In genomic region chr1:58584082-58584895, GRCh38 we compare ENCODE assay signal across 9 cellular contexts. TPM values are rescaled to one million over a fixed set of nuclear protein-coding genes. Genes with fewer than 3 reads are reported as not detected.
A peak's percentile ranks its signal among the peaks of the same experiment; 100 is the strongest.
DNase-seq lines count a peak whose midpoint lies in the region; ATAC-seq, FAIRE-seq and TF ChIP-seq lines count a peak whose summit lies in the region.
"Had no signal": no experiment of that assay in that cellular context is flagged by ENCODE, and none has a peak within 500 bp of the region (broad histone marks: within the 10 kb centered on the region; RNA-seq: fewer than 3 reads in every experiment).

No MANE protein-coding gene starts in this region.

- H3K27ac ChIP-seq in AG04450 (ENCODE audit: low read depth, low read length), result peak overlapping the region; percentile 80
- no peak overlapping the region for H3K27ac ChIP-seq in K562 (ENCODE audit: extremely low read depth, low read depth, low read length)

- peak overlapping the region; percentile 83 for H3K27ac Mint-ChIP-seq in mesothelial cell of epicardium
- H3K27ac Mint-ChIP-seq: dendritic cell treated with granulocyte-macrophage colony-stimulating factor and Interleukin-4, amounts not matched to agents 40 ng/mL and 50 ng/mL, for 4 days had no signal

- POLR2A ChIA-PET in AG04450 (lab: Yijun Ruan, JAX) (interaction anchor here (0.7 to 1.1 kb wide), 3 partner anchors 8 to 37 kb away, joined by 3 to 4 read pairs (median 3); partner anchors contain the start of gene OMA1), K562 (lab: Yijun Ruan, JAX) (interaction anchor here (1.5 kb wide), 1 partner anchor 10 kb away, joined by 3 read pairs; no protein-coding TSS in a partner anchor)

- no peaks in the 10 kb centered on the region for H3K36me3 Mint-ChIP-seq in mesothelial cell of epicardium

- H3K4me2 ChIP-seq in K562 (ENCODE audit: insufficient read depth, low read length), result no peak overlapping the region; the same call in 1 of the 2 replicates

- H3K9ac ChIP-seq in K562 (ENCODE audit: insufficient read depth in 1 of 2, low read depth in 2 of 2, low read length in 2 of 2), result no peak overlapping the region

- TF ChIP-seq RAD21 in K562 (CRISPR knock-in tag; conservative IDR thresholded peaks at IDR 0.05 in 1 of 2, IDR thresholded peaks at IDR 0.05 in 1 of 2), result no peak

- H3K9me3 Mint-ChIP-seq in mesothelial cell of epicardium, result no peaks in the 10 kb centered on the region
- H3K9me3 Mint-ChIP-seq: dendritic cell treated with granulocyte-macrophage colony-stimulating factor and Interleukin-4, amounts not matched to agents 40 ng/mL and 50 ng/mL, for 4 days had no signal

- no peaks in the 10 kb centered on the region for H3K27me3 Mint-ChIP-seq in mesothelial cell of epicardium (ENCODE audit: low read depth)

- no peaks in the 10 kb centered on the region for H3K27me3 ChIP-seq in AG04450 (ENCODE audit: control insufficient read depth, insufficient read depth, low read length)
- H3K27me3 ChIP-seq in K562 (ENCODE audit: control insufficient read depth in 2 of 2, insufficient read depth in 2 of 2, low read length in 2 of 2), result peaks cover 0 to 3% of the 10 kb centered on the region in 2 experiments; a peak in 1 of 5 replicates

- FAIRE-seq in HTR-8/SVneo (lab: Jason Lieb, UNC), result no peak
- peak; percentile 84 for FAIRE-seq in K562 (lab: Jason Lieb, UNC)

- CTCF ChIA-PET in AG04450 (lab: Charles Lee), result interaction anchor here (0.6 to 3.2 kb wide), 7 partner anchors 11 to 69 kb away, joined by 3 to 14 read pairs (median 5); partner anchors contain the start of gene OMA1
- CTCF ChIA-PET in K562 (lab: Yijun Ruan, JAX; ENCODE audit: low intra/inter-chr PET ratio), result no interaction called here

- TF ChIP-seq CTCF in AG04450 (IDR thresholded peaks at IDR 0.05; ENCODE audit: low read depth, low read length) (no peak), K562 (IDR thresholded peaks at IDR 0.05 in 2 of 3, conservative IDR thresholded peaks at IDR 0.05 in 1 of 3; ENCODE audit: insufficient read depth in 2 of 3, low read depth in 1 of 3, low read length in 3 of 3) (no peak), mesothelial cell of epicardium (IDR thresholded peaks at IDR 0.05; ENCODE audit: unreplicated experiment) (no peak)

- H3K4me3 ChIP-seq in AG04450 (ENCODE audit: low read depth, low read length) (no peak overlapping the region), K562 (no peak overlapping the region)

- H3K79me2 ChIP-seq in K562 (ENCODE audit: control insufficient read depth, insufficient read depth, low read length), result no peaks in the 10 kb centered on the region

- no peaks in the 10 kb centered on the region for H3K9me3 ChIP-seq in AG04450 (ENCODE audit: control insufficient read depth, insufficient read depth, low read length)
- no peaks in the 10 kb centered on the region for H3K9me3 ChIP-seq in K562 (replicated peaks; ENCODE audit: control insufficient read depth, insufficient read depth, low read depth, low read length)

- in situ Hi-C loops in K562 (cut with MboI), result no loop called here

- H3K4me1 ChIP-seq in K562 (replicated peaks in 1 of 2; ENCODE audit: control insufficient read depth in 2 of 2, insufficient read depth in 2 of 2, low read length in 2 of 2), result peaks cover 0 to 12% of the 10 kb centered on the region in 2 experiments; a peak in 2 of 5 replicates

- no peaks in the 10 kb centered on the region for H3K9me1 ChIP-seq in K562 (ENCODE audit: control insufficient read depth, insufficient read depth, low read length)

- peak; percentile 74 for ATAC-seq in GM21360 (IDR thresholded peaks at IDR 0.05; ENCODE audit: unreplicated experiment)
- peak; percentile 72 for ATAC-seq in K562

- H3K4me1 Mint-ChIP-seq in mesothelial cell of epicardium, result peaks cover 31% of the 10 kb centered on the region

- WGBS in K562 (ENCODE audit: insufficient coverage, low coverage, missing lambda C conversion rate), result 4% methylated on average over 8 of the region's 8 CpGs

- TF ChIP-seq EP300 in K562 (IDR thresholded peaks at IDR 0.05; ENCODE audit: low read length), result no peak

- BruUV-seq in K562 (replicated peaks; lab: Mats Ljungman, UMichigan), result no TSS peak

- no peaks in the 10 kb centered on the region; the same call in 1 of the 2 replicates for H4K20me1 ChIP-seq in K562 (replicated peaks; ENCODE audit: control insufficient read depth, insufficient read depth, low read length)

- H2AFZ ChIP-seq in K562 (ENCODE audit: low read depth, low read length), result peak overlapping the region; percentile 34

- no peak overlapping the region for H3K4me3 Mint-ChIP-seq in mesothelial cell of epicardium
- H3K4me3 Mint-ChIP-seq: dendritic cell treated with granulocyte-macrophage colony-stimulating factor and Interleukin-4, amounts not matched to agents 40 ng/mL and 50 ng/mL, for 4 days had no signal

- intact Hi-C loops in K562 (cut with micrococcal nuclease), result no loop called here

- peak; percentile 87 for DNase-seq in AG04450 (ENCODE audit: low read depth, low spot score)
- peak; percentile 76 for DNase-seq in HTR-8/SVneo (ENCODE audit: insufficient read length, low spot score)
- peak; percentile 39 to 54 (median 48) for DNase-seq in K562 (ENCODE audit: extremely low read depth in 1 of 4, low spot score in 3 of 4)
- no peak for DNase-seq in mesothelial cell of epicardium (ENCODE audit: low spot score in 2 of 2, unreplicated experiment in 2 of 2)
- DNase-seq in NCI-H128 (lab: John Stamatoyannopoulos, UW; ENCODE audit: unreplicated experiment), result no peak
- DNase-seq in RPMI8226, result no peak
- DNase-seq in NCI-H510A treated with DMSO at 0.1 percent for 48 hours (lab: John Stamatoyannopoulos, UW), result no peak

- no peak for TF ChIP-seq POLR2A in K562 (conservative IDR thresholded peaks at IDR 0.05)

- H3K36me3 ChIP-seq in K562 (ENCODE audit: control insufficient read depth, insufficient read depth, low read length), result no peaks in the 10 kb centered on the region

TF ChIP-seq in K562, 482 proteins besides CTCF, POLR2A, EP300 and RAD21 (continues in another document):
- TF ChIP-seq ILF3 (IDR thresholded peaks at IDR 0.05; ENCODE audit: borderline replicate concordance), result no peak
- no peak for TF ChIP-seq HNRNPLL (IDR thresholded peaks at IDR 0.05; ENCODE audit: low read depth, low read length, poor library complexity, severe bottlenecking)
- TF ChIP-seq NEUROD1 (IDR thresholded peaks at IDR 0.05; ENCODE audit: borderline replicate concordance, low read depth, low read length, partially characterized antibody), result no peak
- TF ChIP-seq NRF1 (conservative IDR thresholded peaks at IDR 0.05 in 1 of 2, IDR thresholded peaks at IDR 0.05 in 1 of 2), result no peak
- TF ChIP-seq ZNF57 (CRISPR knock-in tag; IDR thresholded peaks at IDR 0.05), result no peak
- no peak for TF ChIP-seq YBX1 (IDR thresholded peaks at IDR 0.05)
- peak; percentile 45; the same call in 1 of the 2 replicates for TF ChIP-seq TFAP4 (CRISPR knock-in tag; IDR thresholded peaks at IDR 0.05; ENCODE audit: borderline replicate concordance)

RNA-seq across cellular contexts. Expression of gene TACSTD2, which starts 7.2 kb away (rescaled TPM):
- polyA plus RNA-seq in AG04450 (2011; rRNA removed) (0.07 TPM in 2 replicates), K562 (2011; rRNA removed) (0.04 and 0.07 TPM in 2 replicates), K562 (2014; fragmentation: Illumina TruSeq; extraction: Trizol) (not detected in 2 replicates), K562 (2014; fragmentation: Nextera tagmentation; extraction: Ambion mirVana) (not detected), K562 (2014; rRNA removed) (not detected in 2 replicates)
- polyA minus RNA-seq in AG04450 (2011; rRNA and poly(A)+ RNA removed), result not detected in 2 replicates
- total RNA-seq in K562 (2011; cell fraction: chromatin; rRNA removed; ENCODE audit: low replicate concordance), result not detected in 2 replicates
- total RNA-seq in K562 (2011; cell fraction: nucleolus; rRNA removed), result not detected in 2 replicates
- total RNA-seq in K562 (2011; cell fraction: nucleoplasm; rRNA removed), result not detected in 2 replicates
- total RNA-seq in K562 (2014; rRNA removed) (not detected in 2 replicates), K562 (2014; rRNA removed; fragmentation: Illumina TruSeq; extraction: Trizol) (not detected in 2 replicates), K562 (2015; rRNA removed; fragmentation: Illumina TruSeq; extraction: Trizol) (not detected in 2 replicates), K562 (2021) (0.16 and 0.31 TPM in 2 replicates), mesothelial cell of epicardium (22.7 to 25.3 TPM (median 25.0 TPM) in 3 replicates)
- 0.04 TPM in 2 replicates for polyA plus RNA-seq in K562 (2011; cell fraction: cytosol; rRNA removed)
- 0.09 and 0.22 TPM in 2 replicates for polyA plus RNA-seq in K562 (2011; cell fraction: nucleus; rRNA removed)
- polyA plus RNA-seq in K562 (2012), result not detected in 2 replicates
- polyA minus RNA-seq in K562 (2011; rRNA and poly(A)+ RNA removed), result not detected in 2 replicates
- not detected in 2 replicates for polyA minus RNA-seq in K562 (2011; cell fraction: cytosol; rRNA and poly(A)+ RNA removed)
- not detected in 2 replicates for polyA minus RNA-seq in K562 (2011; cell fraction: nucleus; rRNA and poly(A)+ RNA removed)

RNA-seq across cellular contexts. Expression of gene OMA1, which starts 37.8 kb away (rescaled TPM):
- polyA plus RNA-seq in AG04450 (2011; rRNA removed), result 12.1 and 17.3 TPM in 2 replicates
- 8.1 and 8.9 TPM in 2 replicates for polyA minus RNA-seq in AG04450 (2011; rRNA and poly(A)+ RNA removed)
- 8.7 and 27.5 TPM in 2 replicates for total RNA-seq in K562 (2011; cell fraction: chromatin; rRNA removed; ENCODE audit: low replicate concordance)
- total RNA-seq in K562 (2011; cell fraction: nucleolus; rRNA removed), result 5.8 and 8.2 TPM in 2 replicates
- 12.0 and 27.3 TPM in 2 replicates for total RNA-seq in K562 (2011; cell fraction: nucleoplasm; rRNA removed)
- total RNA-seq in K562 (2014; rRNA removed), result 16.6 and 18.8 TPM in 2 replicates
- total RNA-seq in K562 (2014; rRNA removed; fragmentation: Illumina TruSeq; extraction: Trizol), result 38.3 and 42.2 TPM in 2 replicates
- total RNA-seq in K562 (2015; rRNA removed; fragmentation: Illumina TruSeq; extraction: Trizol), result 35.1 and 41.1 TPM in 2 replicates
- total RNA-seq in K562 (2021), result 17.6 and 19.3 TPM in 2 replicates
- polyA plus RNA-seq in K562 (2011; rRNA removed), result 30.8 and 33.0 TPM in 2 replicates
- polyA plus RNA-seq in K562 (2011; cell fraction: cytosol; rRNA removed), result 6.7 and 14.7 TPM in 2 replicates
- polyA plus RNA-seq in K562 (2011; cell fraction: nucleus; rRNA removed), result 13.3 and 24.9 TPM in 2 replicates
- polyA plus RNA-seq in K562 (2012), result 20.9 and 22.4 TPM in 2 replicates
- 20.9 and 33.5 TPM in 2 replicates for polyA plus RNA-seq in K562 (2014; fragmentation: Illumina TruSeq; extraction: Trizol)
- polyA plus RNA-seq in K562 (2014; fragmentation: Nextera tagmentation; extraction: Ambion mirVana), result 10 to 100 TPM; 43.1 to 51.5 TPM
- polyA plus RNA-seq in K562 (2014; rRNA removed), result 23.6 and 26.1 TPM in 2 replicates
- polyA minus RNA-seq in K562 (2011; rRNA and poly(A)+ RNA removed), result 30.2 and 35.1 TPM in 2 replicates
- polyA minus RNA-seq in K562 (2011; cell fraction: cytosol; rRNA and poly(A)+ RNA removed), result 12.4 and 13.9 TPM in 2 replicates
- 7.3 and 13.7 TPM in 2 replicates for polyA minus RNA-seq in K562 (2011; cell fraction: nucleus; rRNA and poly(A)+ RNA removed)
- 17.7 to 26.1 TPM (median 20.0 TPM) in 3 replicates for total RNA-seq in mesothelial cell of epicardium

Comparison
In these comparisons a context has a peak if more than half of its experiments do, and no peak if none do; other contexts are left out.
1. DNase-seq: peak in AG04450 (single experiment), HTR-8/SVneo (single experiment) and K562 (4 of 4); none in mesothelial cell of epicardium (0 of 2), NCI-H128 (single experiment), RPMI8226 (single experiment) and NCI-H510A treated with DMSO at 0.1 percent for 48 hours (single experiment).
2. RNA of gene TACSTD2, which starts 7.2 kb away (total RNA-seq): 22.7 to 25.3 TPM in mesothelial cell of epicardium; 0.16 to 0.31 TPM in K562; every median in the first group is over 10 times any median in the second.